8 cellular contexts compared by ENCODE assay signal in the genomic region with DNA sequence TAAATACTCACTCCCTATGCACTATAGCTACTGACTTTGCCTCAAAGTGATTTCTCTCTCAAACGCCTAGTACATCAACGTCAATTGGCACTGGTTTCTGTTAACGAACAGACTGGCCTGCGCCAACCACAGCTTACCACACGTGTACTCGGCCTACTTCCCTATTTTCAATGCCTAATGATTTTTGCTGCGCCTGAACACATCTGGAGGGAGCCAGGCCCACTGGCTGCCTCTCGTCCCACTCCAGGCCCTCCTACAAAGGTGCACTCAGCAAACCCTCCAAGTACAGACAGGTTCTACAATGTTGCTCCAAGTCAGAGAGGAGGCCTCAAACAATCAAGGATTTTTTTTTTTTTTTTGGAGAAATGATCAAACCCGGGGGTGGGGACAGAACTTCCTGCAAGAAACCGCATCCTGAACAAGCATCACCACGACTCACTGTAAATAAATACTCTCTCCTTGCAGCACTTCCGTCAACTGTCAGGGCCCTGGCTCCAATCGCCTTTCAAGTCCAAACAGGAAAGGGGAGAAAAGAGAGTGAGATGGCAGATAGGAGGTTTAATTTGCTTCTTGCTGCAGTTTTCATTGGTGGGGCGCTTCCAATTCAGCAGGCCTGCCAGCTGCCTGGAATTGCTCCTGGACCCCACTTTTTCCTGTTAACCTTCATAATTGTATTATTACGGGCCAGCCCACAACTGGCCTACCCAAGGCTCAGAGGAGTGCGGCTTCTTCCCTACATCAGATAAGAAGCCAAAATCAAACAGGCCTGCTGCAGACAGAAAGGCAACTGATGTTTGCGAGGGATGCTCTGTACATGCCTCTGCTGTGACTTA.
DNase-seq lines count a peak whose midpoint lies in the region; ATAC-seq and TF ChIP-seq lines count a peak whose summit lies in the region.

No MANE protein-coding gene starts in this region.

- peaks cover 49% of the 10 kb centered on the region for H3K4me1 Mint-ChIP-seq in memory B cell

- in situ Hi-C loops in brain microvascular endothelial cell (cut with HindIII; ENCODE audit: low pct_ligation_motif_present, low sequenced_read_pairs), result no loop called here

- H3K4me3 Mint-ChIP-seq in memory B cell, result peak overlapping the region; percentile 78

- no peaks in the 10 kb centered on the region for H3K36me3 ChIP-seq in brain microvascular endothelial cell (replicated peaks)
- H3K36me3 ChIP-seq in upper lobe of right lung, result no peaks in the 10 kb centered on the region

- H3K27me3 Mint-ChIP-seq in memory B cell, result no peaks in the 10 kb centered on the region

- H3K4me3 ChIP-seq in AG10803 (ENCODE audit: low read length) (no peak overlapping the region), brain microvascular endothelial cell (ENCODE audit: low read depth, low read length) (no peak overlapping the region), upper lobe of right lung (no peak overlapping the region)

- H3K9me3 Mint-ChIP-seq in memory B cell, result no peaks in the 10 kb centered on the region

- H3K27ac ChIP-seq in brain microvascular endothelial cell (peak overlapping the region; percentile 38), upper lobe of right lung (peak overlapping the region; percentile 84)

- H3K27ac Mint-ChIP-seq in memory B cell, result peak overlapping the region; percentile 96

- intact Hi-C loops in upper lobe of right lung (cut with DNase I), result no loop called here

- H3K4me1 ChIP-seq in upper lobe of right lung, result peaks cover 63% of the 10 kb centered on the region

- ATAC-seq in GM19328 (IDR thresholded peaks at IDR 0.05; ENCODE audit: unreplicated experiment) (peak; percentile 92), HG03280 (IDR thresholded peaks at IDR 0.05; ENCODE audit: unreplicated experiment) (peak; percentile 82), memory B cell (ENCODE audit: low read depth) (peak; percentile 87), upper lobe of right lung (peak; percentile 84)

- no peaks in the 10 kb centered on the region for H3K9me3 ChIP-seq in upper lobe of right lung

- H3K27me3 ChIP-seq in brain microvascular endothelial cell (replicated peaks) (no peaks in the 10 kb centered on the region), upper lobe of right lung (no peaks in the 10 kb centered on the region)

- no peaks in the 10 kb centered on the region for H3K36me3 Mint-ChIP-seq in memory B cell

- no peak for TF ChIP-seq CTCF in AG10803 (conservative IDR thresholded peaks at IDR 0.05; ENCODE audit: low read length)
- no peak for TF ChIP-seq CTCF in brain microvascular endothelial cell (IDR thresholded peaks at IDR 0.05; ENCODE audit: low read depth, low read length, missing control alignments)
- TF ChIP-seq CTCF in upper lobe of right lung (IDR thresholded peaks at IDR 0.05), result no peak

- DNase-seq in AG10803 (ENCODE audit: low read depth), result peak; percentile 72
- peak; percentile 69 for DNase-seq in T follicular helper cell (ENCODE audit: low read depth)
- DNase-seq in brain microvascular endothelial cell, result peak; percentile 65
- DNase-seq in memory B cell (ENCODE audit: low spot score in 2 of 2), result peak; percentile 56 to 72
- DNase-seq in upper lobe of right lung, result peak; percentile 77
- no peak for DNase-seq in DMS153 treated with DMSO at 0.1 percent for 48 hours (lab: John Stamatoyannopoulos, UW; ENCODE audit: unreplicated experiment)
